Comparison of ENCODE assay signal across 9 cellular contexts in the genomic region with DNA sequence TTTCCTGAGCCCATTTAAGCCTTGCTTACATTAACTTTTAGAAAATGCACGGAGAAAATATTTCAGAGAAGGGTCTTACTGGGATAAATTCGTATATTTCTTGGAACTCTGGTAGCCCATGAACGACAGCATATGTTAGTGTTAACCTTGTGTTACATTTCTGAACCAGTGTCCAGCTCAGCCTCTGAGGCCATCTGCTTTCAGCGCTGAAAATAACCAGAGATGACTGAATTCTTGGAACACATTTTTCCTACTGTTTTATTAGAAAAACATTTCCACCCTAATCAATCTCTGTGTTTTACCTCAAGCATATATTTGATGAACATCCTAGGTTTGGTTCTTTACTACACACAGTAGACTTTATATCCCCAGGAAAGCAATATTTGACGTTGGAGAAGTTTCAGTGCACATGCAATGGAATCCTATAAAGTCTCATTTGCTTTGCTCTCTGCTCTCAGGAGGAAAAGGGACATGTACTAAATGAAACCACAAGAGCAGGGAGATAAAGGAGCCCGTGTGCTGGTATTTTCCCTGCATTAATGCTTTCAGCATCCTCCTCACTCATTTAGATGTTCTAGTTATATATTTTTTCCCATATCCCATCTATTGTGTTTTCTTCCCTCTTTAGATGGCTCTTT.
DNase-seq lines count a peak whose midpoint lies in the region; ATAC-seq and TF ChIP-seq lines count a peak whose summit lies in the region.
"Had no signal": no experiment of that assay in that cellular context is flagged by ENCODE, and none has a peak within 500 bp of the region (broad histone marks: within the 10 kb centered on the region; RNA-seq: fewer than 3 reads in every experiment).

No MANE protein-coding gene starts in this region.

- H3K27ac Mint-ChIP-seq in mesothelial cell of epicardium (peak overlapping the region; percentile 81), immature natural killer cell (no peak overlapping the region)

- peak; percentile 40 for DNase-seq in SK-N-DZ (ENCODE audit: low spot score)
- peak; percentile 12 for DNase-seq in dermis blood vessel endothelial cell
- no peak for DNase-seq in mesothelial cell of epicardium (ENCODE audit: low spot score in 2 of 2, unreplicated experiment in 2 of 2)
- no peak for DNase-seq in thyroid gland
- DNase-seq in HuH-7.5 (ENCODE audit: low spot score), result no peak
- no peak for DNase-seq in immature natural killer cell
- DNase-seq: central memory CD4-positive, alpha-beta T cell; stimulated activated CD4-positive, alpha-beta T cell treated with anti-CD3 and anti-CD28 coated beads, Interleukin-4, amount 100 ng/mL, for 24 hours had no signal

- peak overlapping the region; percentile 19 for H3K4me3 Mint-ChIP-seq in mesothelial cell of epicardium
- no peak overlapping the region for H3K4me3 Mint-ChIP-seq in immature natural killer cell

- H3K4me1 ChIP-seq in thyroid gland, result peaks cover 10 to 16% of the 10 kb centered on the region in 2 donors

- H3K4me1 Mint-ChIP-seq in mesothelial cell of epicardium, result peaks cover 70% of the 10 kb centered on the region
- no peaks in the 10 kb centered on the region for H3K4me1 Mint-ChIP-seq in immature natural killer cell

- H3K9me3 Mint-ChIP-seq in mesothelial cell of epicardium (peaks cover 4% of the 10 kb centered on the region), immature natural killer cell (no peaks in the 10 kb centered on the region)

- no peak overlapping the region for H3K4me3 ChIP-seq in thyroid gland (replicated peaks in 1 of 3)

- peak overlapping the region in 2 of 3 donors; percentile 8 for H3K27ac ChIP-seq in thyroid gland

- ATAC-seq in GM21717 (IDR thresholded peaks at IDR 0.05; ENCODE audit: unreplicated experiment), result no peak

- intact Hi-C loops in thyroid gland (cut with DNase I), result no loop called here

- no peaks in the 10 kb centered on the region for H3K27me3 ChIP-seq in thyroid gland

- peaks cover 2% of the 10 kb centered on the region for H3K36me3 Mint-ChIP-seq in mesothelial cell of epicardium
- H3K36me3 Mint-ChIP-seq in immature natural killer cell, result no peaks in the 10 kb centered on the region

- 64 to 69% methylated on average over 6 of the region's 6 CpGs for WGBS in thyroid gland, 2 donors

- TF ChIP-seq POLR2A in thyroid gland (IDR thresholded peaks at IDR 0.05), result no peak

- no peak for TF ChIP-seq CTCF in mesothelial cell of epicardium (IDR thresholded peaks at IDR 0.05; ENCODE audit: unreplicated experiment)
- no peak for TF ChIP-seq CTCF in thyroid gland (IDR thresholded peaks at IDR 0.05)

- H3K36me3 ChIP-seq in thyroid gland, result no peaks in the 10 kb centered on the region

- H3K27me3 Mint-ChIP-seq in mesothelial cell of epicardium (ENCODE audit: low read depth) (no peaks in the 10 kb centered on the region), immature natural killer cell (ENCODE audit: low read depth in 3 of 3) (peaks cover 0 to 3% (median 2%) of the 10 kb centered on the region in 3 donors)

- no peaks in the 10 kb centered on the region for H3K9me3 ChIP-seq in thyroid gland

Comparison
In these comparisons a context has a peak if more than half of its experiments do, and no peak if none do; other contexts are left out.
1. DNase-seq: peak in SK-N-DZ (single experiment) and dermis blood vessel endothelial cell (single experiment); none in mesothelial cell of epicardium (0 of 2), thyroid gland (0 of 2), HuH-7.5 (single experiment) and immature natural killer cell (0 of 3).